20 cellular contexts compared by ENCODE assay signal in genomic region chr7:120028636-120029035, GRCh38.
"Had no signal": no experiment of that assay in that cellular context is flagged by ENCODE, and none has a peak within 500 bp of the region (broad histone marks: within the 10 kb centered on the region; RNA-seq: fewer than 3 reads in every experiment).

No MANE protein-coding gene starts in this region.

- H3K27me3 ChIP-seq: brain microvascular endothelial cell, gastrocnemius medialis, heart left ventricle, left lung, tibial nerve, uterus had no signal

- H3K4me1 Mint-ChIP-seq: activated CD4-positive, alpha-beta memory T cell treated with anti-CD3 and anti-CD28 coated beads, Interleukin-2, amount 10 ng/mL, durations not matched to agents 7 days and 5 days; activated CD8-positive, alpha-beta memory T cell treated with anti-CD3 and anti-CD28 coated beads, Interleukin-2, amount 10 ng/mL, durations not matched to agents 7 days and 5 days; activated naive CD8-positive, alpha-beta T cell treated with anti-CD3 and anti-CD28 coated beads for 36 hours; activated T-helper 17 cell treated with anti-CD3 and anti-CD28 coated beads, Interleukin-2, amount 50 U/mL, for 72 hours; central memory CD8-positive, alpha-beta T cell; T-cell had no signal

- H3K27me3 Mint-ChIP-seq: activated CD4-positive, alpha-beta memory T cell treated with anti-CD3 and anti-CD28 coated beads, Interleukin-2, amount 10 ng/mL, durations not matched to agents 7 days and 5 days; activated CD8-positive, alpha-beta memory T cell treated with anti-CD3 and anti-CD28 coated beads, Interleukin-2, amount 10 ng/mL, durations not matched to agents 7 days and 5 days; activated naive CD8-positive, alpha-beta T cell treated with anti-CD3 and anti-CD28 coated beads for 36 hours; activated T-helper 17 cell treated with anti-CD3 and anti-CD28 coated beads, Interleukin-2, amount 50 U/mL, for 72 hours; central memory CD8-positive, alpha-beta T cell; progenitor cell of endocrine pancreas; T-cell had no signal

- H3K4me1 ChIP-seq: gastrocnemius medialis, heart left ventricle, left lung, tibial nerve, uterus had no signal

- H3K9me3 Mint-ChIP-seq: activated T-helper 17 cell treated with anti-CD3 and anti-CD28 coated beads, Interleukin-2, amount 50 U/mL, for 72 hours had no signal

- H3K36me3 Mint-ChIP-seq: activated CD8-positive, alpha-beta memory T cell treated with anti-CD3 and anti-CD28 coated beads, Interleukin-2, amount 10 ng/mL, durations not matched to agents 7 days and 5 days; activated naive CD8-positive, alpha-beta T cell treated with anti-CD3 and anti-CD28 coated beads for 36 hours; T-cell had no signal

- H3K4me3 Mint-ChIP-seq: activated CD4-positive, alpha-beta memory T cell treated with anti-CD3 and anti-CD28 coated beads, Interleukin-2, amount 10 ng/mL, durations not matched to agents 7 days and 5 days; activated CD8-positive, alpha-beta memory T cell treated with anti-CD3 and anti-CD28 coated beads, Interleukin-2, amount 10 ng/mL, durations not matched to agents 7 days and 5 days; activated naive CD8-positive, alpha-beta T cell treated with anti-CD3 and anti-CD28 coated beads for 36 hours; activated T-helper 17 cell treated with anti-CD3 and anti-CD28 coated beads, Interleukin-2, amount 50 U/mL, for 72 hours; central memory CD8-positive, alpha-beta T cell; T-cell had no signal

- H3K27ac ChIP-seq: brain microvascular endothelial cell, coronary artery, gastrocnemius medialis, heart left ventricle, left lung, tibial nerve, uterus had no signal

- H3K36me3 ChIP-seq: brain microvascular endothelial cell, gastrocnemius medialis, heart left ventricle, left lung, tibial nerve, uterus had no signal

- H3K9me3 ChIP-seq: gastrocnemius medialis, heart left ventricle, left lung, tibial nerve, uterus had no signal

- H3K27ac Mint-ChIP-seq: activated CD4-positive, alpha-beta memory T cell treated with anti-CD3 and anti-CD28 coated beads, Interleukin-2, amount 10 ng/mL, durations not matched to agents 7 days and 5 days; activated CD8-positive, alpha-beta memory T cell treated with anti-CD3 and anti-CD28 coated beads, Interleukin-2, amount 10 ng/mL, durations not matched to agents 7 days and 5 days; activated naive CD8-positive, alpha-beta T cell treated with anti-CD3 and anti-CD28 coated beads for 36 hours; activated T-helper 17 cell treated with anti-CD3 and anti-CD28 coated beads, Interleukin-2, amount 50 U/mL, for 72 hours; progenitor cell of endocrine pancreas; T-cell had no signal

- H3K4me3 ChIP-seq: coronary artery, gastrocnemius medialis, heart left ventricle, left lung, tibial nerve, uterus had no signal

- DNase-seq: activated CD4-positive, alpha-beta memory T cell treated with anti-CD3 and anti-CD28 coated beads, Interleukin-2, amount 10 ng/mL, durations not matched to agents 7 days and 5 days; activated CD4-positive, alpha-beta T cell treated with anti-CD3 and anti-CD28 coated beads for 48 hours; activated CD4-positive, CD25-positive, alpha-beta regulatory T cell; activated CD8-positive, alpha-beta memory T cell treated with anti-CD3 and anti-CD28 coated beads, Interleukin-2, amount 10 ng/mL, durations not matched to agents 7 days and 5 days; activated naive CD4-positive, alpha-beta T cell; activated naive CD8-positive, alpha-beta T cell treated with anti-CD3 and anti-CD28 coated beads for 36 hours; brain microvascular endothelial cell; effector CD4-positive, alpha-beta T cell; gastrocnemius medialis; heart left ventricle; left lung; stimulated activated CD4-positive, alpha-beta T cell treated with anti-CD3 and anti-CD28 coated beads, Interleukin-2, amount 100 ng/mL, for 24 hours; stimulated activated naive CD8-positive, alpha-beta T cell treated with anti-CD3 and anti-CD28 coated beads, Interleukin-15, Interleukin-2, amounts not matched to agents 100 U/mL and 50 U/mL, for 24 hours; T-cell; uterus had no signal
